Comparison of ENCODE assay signal across 37 cellular contexts in genomic region chr15:83498801-83499200, GRCh38. TPM values are rescaled to one million over a fixed set of nuclear protein-coding genes. Genes with fewer than 3 reads are reported as not detected.
A peak's percentile ranks its signal among the peaks of the same experiment; 100 is the strongest.
DNase-seq lines count a peak whose midpoint lies in the region; ATAC-seq, FAIRE-seq and TF ChIP-seq lines count a peak whose summit lies in the region.
"Had no signal": no experiment of that assay in that cellular context is flagged by ENCODE, and none has a peak within 500 bp of the region (broad histone marks: within the 10 kb centered on the region; RNA-seq: fewer than 3 reads in every experiment).

No MANE protein-coding gene starts in this region.

- H2AK5ac ChIP-seq in H1 (ENCODE audit: low read depth, low read length): peak overlapping the region; percentile 99

- H3K4me1 ChIP-seq in HUES48 (ENCODE audit: control insufficient read depth, insufficient read depth, low read length): peaks cover 17% of the 10 kb centered on the region
- H3K4me1 ChIP-seq in H1 (replicated peaks in 1 of 4; ENCODE audit: control insufficient read depth in 3 of 4, insufficient read depth in 4 of 4, low read length in 3 of 4): peaks cover 3 to 13% (median 9%) of the 10 kb centered on the region in 4 experiments; a peak in 6 of 7 replicates
- H3K4me1 ChIP-seq in iPS-18a (ENCODE audit: control insufficient read depth, low read depth, low read length): peaks cover 15% of the 10 kb centered on the region
- H3K4me1 ChIP-seq in upper lobe of right lung: no peaks in the 10 kb centered on the region
- H3K4me1 ChIP-seq: BLaER1, lower lobe of right lung, prostate gland, right lobe of liver, SJSA1, spleen had no signal

- no peaks in the 10 kb centered on the region for H3K27me3 ChIP-seq in HUES48 (ENCODE audit: control insufficient read depth, insufficient read depth, low read length)
- no peaks in the 10 kb centered on the region for H3K27me3 ChIP-seq in H1 (replicated peaks in 1 of 4; ENCODE audit: control insufficient read depth in 3 of 4, extremely low read depth in 1 of 4, insufficient read depth in 3 of 4, low read length in 3 of 4)
- no peaks in the 10 kb centered on the region for H3K27me3 ChIP-seq in iPS-18a (ENCODE audit: control insufficient read depth, insufficient read depth, low read length)
- H3K27me3 ChIP-seq in upper lobe of right lung: no peaks in the 10 kb centered on the region
- H3K27me3 ChIP-seq: BLaER1, dorsolateral prefrontal cortex, right lobe of liver, SJSA1 had no signal

- peak; percentile 35 for ATAC-seq in upper lobe of right lung
- no peak for ATAC-seq in stimulated activated naive B cell treated with anti-CD40 and anti-IgM and Interleukin-4, amounts not matched to agents 10 μg/mL and 1 μg/mL and 100 μg/mL, for 72 hours (replicated peaks)
- no peak for ATAC-seq in GM21447 (IDR thresholded peaks at IDR 0.05; ENCODE audit: unreplicated experiment)
- ATAC-seq: activated naive CD4-positive, alpha-beta T cell treated with anti-CD3 and anti-CD28 coated beads, Interleukin-2, amount 50 U/mL, for 72 hours; lower lobe of right lung; naive thymus-derived CD8-positive, alpha-beta T cell; right lobe of liver; stimulated activated naive CD8-positive, alpha-beta T cell treated with anti-CD3 and anti-CD28 coated beads, Interleukin-15, amount 100 ng/mL, for 72 hours had no signal

- no peak overlapping the region for H2AFZ ChIP-seq in H1 (ENCODE audit: low read length)

- no peak overlapping the region for H3K4me3 Mint-ChIP-seq in stimulated activated naive B cell treated with anti-CD40 and anti-IgM and Interleukin-4, amounts not matched to agents 10 μg/mL and 1 μg/mL and 100 μg/mL, for 72 hours
- H3K4me3 Mint-ChIP-seq: HFFc6; naive thymus-derived CD8-positive, alpha-beta T cell; stimulated activated naive CD8-positive, alpha-beta T cell treated with anti-CD3 and anti-CD28 coated beads, Interleukin-15, amount 100 ng/mL, for 72 hours had no signal

- no peak for TF ChIP-seq RAD21 in H1 (IDR thresholded peaks at IDR 0.05 in 1 of 2, conservative IDR thresholded peaks at IDR 0.05 in 1 of 2; ENCODE audit: low read depth in 2 of 2, low read length in 2 of 2)

- no peak for TF ChIP-seq POLR2A in H1 (IDR thresholded peaks at IDR 0.05; ENCODE audit: control extremely low read depth in 1 of 2, low read depth in 2 of 2, low read length in 2 of 2)

- CTCF ChIA-PET in H1 (lab: Charles Lee; ENCODE audit: partially characterized antibody): interaction anchor here (1.1 to 1.7 kb wide), 2 partner anchors 11 to 50 kb away, joined by 3 to 6 read pairs; no protein-coding TSS in a partner anchor

- peak overlapping the region; percentile 45 for H4K91ac ChIP-seq in H1 (replicated peaks; ENCODE audit: insufficient read length, low read length)

- peak overlapping the region; percentile 100 for H2BK12ac ChIP-seq in H1 (ENCODE audit: low read depth, low read length)

- no peaks in the 10 kb centered on the region for H4K20me1 ChIP-seq in H1 (replicated peaks in 1 of 2; ENCODE audit: control insufficient read depth in 1 of 2, insufficient read depth in 2 of 2, low read length in 2 of 2)
- H4K20me1 ChIP-seq: BLaER1 had no signal

- H3K36me3 Mint-ChIP-seq in stimulated activated naive B cell treated with anti-CD40 and anti-IgM and Interleukin-4, amounts not matched to agents 10 μg/mL and 1 μg/mL and 100 μg/mL, for 72 hours: peaks cover 0 to 2% of the 10 kb centered on the region in 2 donors

- H3K14ac ChIP-seq in H1 (ENCODE audit: insufficient read length): no peak overlapping the region

- peak overlapping the region; percentile 53 to 65 for H3K4me2 ChIP-seq in H1 (ENCODE audit: insufficient read depth in 1 of 2, low read depth in 2 of 2, low read length in 2 of 2)
- H3K4me2 ChIP-seq: BLaER1 had no signal

- peak in 1 of 2 experiments; percentile 95; a peak in 2 of 3 replicates for TF ChIP-seq EP300 in H1 (IDR thresholded peaks at IDR 0.05; ENCODE audit: borderline replicate concordance in 1 of 2, low read depth in 2 of 2, low read length in 2 of 2)

- H3K4ac ChIP-seq in H1 (replicated peaks; ENCODE audit: insufficient read length, low read depth, low read length): no peak overlapping the region

- H3K36me3 ChIP-seq in HUES48 (ENCODE audit: control insufficient read depth, insufficient read depth, low read length): no peaks in the 10 kb centered on the region
- no peaks in the 10 kb centered on the region for H3K36me3 ChIP-seq in H1 (ENCODE audit: control insufficient read depth in 2 of 4, insufficient read depth in 4 of 4, low read length in 3 of 4)
- H3K36me3 ChIP-seq in iPS-18a (ENCODE audit: control insufficient read depth, low read depth, low read length): no peaks in the 10 kb centered on the region
- H3K36me3 ChIP-seq in upper lobe of right lung: no peaks in the 10 kb centered on the region
- H3K36me3 ChIP-seq: BLaER1, lower lobe of right lung, prostate gland, right lobe of liver, SJSA1, spleen, thoracic aorta had no signal

- H3K27me3 Mint-ChIP-seq in stimulated activated naive B cell treated with anti-CD40 and anti-IgM and Interleukin-4, amounts not matched to agents 10 μg/mL and 1 μg/mL and 100 μg/mL, for 72 hours: no peaks in the 10 kb centered on the region
- H3K27me3 Mint-ChIP-seq: stimulated activated naive CD8-positive, alpha-beta T cell treated with anti-CD3 and anti-CD28 coated beads, Interleukin-15, amount 100 ng/mL, for 72 hours had no signal

- no peaks in the 10 kb centered on the region; a peak in 1 of 4 replicates for H3K79me2 ChIP-seq in H1 (ENCODE audit: control insufficient read depth in 1 of 2, insufficient read depth in 2 of 2, low read length in 2 of 2)

- H3K4me1 Mint-ChIP-seq in stimulated activated naive B cell treated with anti-CD40 and anti-IgM and Interleukin-4, amounts not matched to agents 10 μg/mL and 1 μg/mL and 100 μg/mL, for 72 hours: no peaks in the 10 kb centered on the region
- H3K4me1 Mint-ChIP-seq: stimulated activated naive CD8-positive, alpha-beta T cell treated with anti-CD3 and anti-CD28 coated beads, Interleukin-15, amount 100 ng/mL, for 72 hours had no signal

- peak in 1 of 2 experiments; percentile 66 for DNase-seq in H1 (ENCODE audit: low read depth in 1 of 2, low spot score in 2 of 2)
- no peak for DNase-seq in upper lobe of right lung
- no peak for DNase-seq in NCI-H82 treated with DMSO at 0.1 percent for 48 hours (lab: John Stamatoyannopoulos, UW; ENCODE audit: unreplicated experiment)
- DNase-seq in stimulated activated naive B cell treated with anti-CD40 and anti-IgM and Interleukin-4, amounts not matched to agents 10 μg/mL and 1 μg/mL and 100 μg/mL, for 72 hours: no peak
- DNase-seq: activated CD4-positive, alpha-beta T cell treated with anti-CD3 and anti-CD28 coated beads for 48 hours; activated CD8-positive, alpha-beta memory T cell treated with anti-CD3 and anti-CD28 coated beads for 24 hours; activated T-cell treated with anti-CD3 and anti-CD28 coated beads for 4 hours; amygdala; DMS53; dorsolateral prefrontal cortex; GF-D8; HFFc6; Kasumi-1; lower lobe of right lung; naive thymus-derived CD8-positive, alpha-beta T cell; NCI-H1436 treated with DMSO at 0.1 percent for 48 hours; NCI-H82; nucleus accumbens; right lobe of liver; RPMI8226; spleen; stimulated activated CD8-positive, alpha-beta memory T cell treated with anti-CD3 and anti-CD28 coated beads, Interleukin-4, amount 100 ng/mL, for 48 hours; stimulated activated naive CD8-positive, alpha-beta T cell treated with anti-CD3 and anti-CD28 coated beads, Interleukin-15, amount 100 ng/mL, for 72 hours; T1000 had no signal

- H3K79me1 ChIP-seq in H1 (ENCODE audit: low read depth, low read length): no peaks in the 10 kb centered on the region; the same call in 1 of the 2 replicates

- H4K8ac ChIP-seq in H1 (ENCODE audit: extremely low read depth, insufficient read depth, low read length): no peak overlapping the region

- H3K27ac ChIP-seq in HUES48 (ENCODE audit: low read depth, low read length): peak overlapping the region; percentile 81
- peak overlapping the region; percentile 55; the same call in 1 of the 2 replicates for H3K27ac ChIP-seq in H1 (ENCODE audit: low read depth, low read length)
- H3K27ac ChIP-seq in iPS-18a (ENCODE audit: low read length): peak overlapping the region; percentile 14
- H3K27ac ChIP-seq in upper lobe of right lung: no peak overlapping the region
- H3K27ac ChIP-seq: BLaER1, lower lobe of right lung, prostate gland, right lobe of liver, SJSA1, spleen, thoracic aorta, VCaP had no signal

- peak; percentile 52 for FAIRE-seq in H1 (lab: Jason Lieb, UNC)

- peak overlapping the region; percentile 89; the same call in 1 of the 2 replicates for H2BK20ac ChIP-seq in H1 (ENCODE audit: low read length)

- H3K9ac ChIP-seq in HUES48 (ENCODE audit: low read depth, low read length): peak overlapping the region; percentile 60
- H3K9ac ChIP-seq in H1 (replicated peaks in 1 of 4; ENCODE audit: extremely low read depth in 1 of 4, low read depth in 3 of 4, low read length in 3 of 4): no peak overlapping the region; a peak in 1 of 7 replicates
- no peak overlapping the region for H3K9ac ChIP-seq in iPS-18a (ENCODE audit: low read length)
- H3K9ac ChIP-seq: BLaER1 had no signal

- H4K5ac ChIP-seq in H1 (ENCODE audit: insufficient read length, low read depth, low read length): no peak overlapping the region

- H3K4me3 ChIP-seq in HUES48 (ENCODE audit: low read depth, low read length): peak overlapping the region; percentile 0; the same call in 1 of the 2 replicates
- H3K4me3 ChIP-seq in H1 (ENCODE audit: extremely low read depth in 1 of 4, insufficient read depth in 2 of 4, low read depth in 3 of 4, low read length in 4 of 4): peak overlapping the region in 1 of 4 experiments; percentile 9; a peak in 1 of 8 replicates
- no peak overlapping the region for H3K4me3 ChIP-seq in iPS-18a (ENCODE audit: low read length)
- no peak overlapping the region for H3K4me3 ChIP-seq in upper lobe of right lung
- H3K4me3 ChIP-seq: BLaER1, dorsolateral prefrontal cortex, lower lobe of right lung, prostate gland, right lobe of liver, SJSA1, spleen, thoracic aorta had no signal

- H3K23me2 ChIP-seq in H1 (ENCODE audit: low read depth, low read length): no peaks in the 10 kb centered on the region

- peak overlapping the region; percentile 16 for H2BK120ac ChIP-seq in H1 (replicated peaks; ENCODE audit: low read depth, low read length)

- H3K9me3 Mint-ChIP-seq in stimulated activated naive B cell treated with anti-CD40 and anti-IgM and Interleukin-4, amounts not matched to agents 10 μg/mL and 1 μg/mL and 100 μg/mL, for 72 hours: peaks cover 16 to 21% of the 10 kb centered on the region in 2 donors

- H3K9me3 ChIP-seq in HUES48 (ENCODE audit: control insufficient read depth, insufficient read depth, low read length): peaks cover 10% of the 10 kb centered on the region
- peaks cover 0 to 8% of the 10 kb centered on the region in 2 experiments; a peak in 2 of 4 replicates for H3K9me3 ChIP-seq in H1 (ENCODE audit: insufficient read depth in 2 of 2, low read depth in 1 of 2, low read length in 1 of 2)
- peaks cover 7% of the 10 kb centered on the region for H3K9me3 ChIP-seq in iPS-18a (ENCODE audit: control insufficient read depth, low read depth, low read length)
- H3K9me3 ChIP-seq in upper lobe of right lung: peaks cover 5% of the 10 kb centered on the region
- H3K9me3 ChIP-seq: lower lobe of right lung, prostate gland, right lobe of liver, SJSA1 had no signal

- TF ChIP-seq CTCF in H1 (IDR thresholded peaks at IDR 0.05; ENCODE audit: control extremely low read depth in 1 of 3, insufficient read depth in 1 of 3, low read depth in 1 of 3, low read length in 3 of 3) (no peak), upper lobe of right lung (IDR thresholded peaks at IDR 0.05) (no peak)

- H3K27ac Mint-ChIP-seq in stimulated activated naive B cell treated with anti-CD40 and anti-IgM and Interleukin-4, amounts not matched to agents 10 μg/mL and 1 μg/mL and 100 μg/mL, for 72 hours: no peak overlapping the region
- H3K27ac Mint-ChIP-seq: activated naive CD4-positive, alpha-beta T cell treated with anti-CD3 and anti-CD28 coated beads, Interleukin-2, amount 50 U/mL, for 72 hours; HFFc6; naive thymus-derived CD8-positive, alpha-beta T cell; stimulated activated naive CD8-positive, alpha-beta T cell treated with anti-CD3 and anti-CD28 coated beads, Interleukin-15, amount 100 ng/mL, for 72 hours had no signal

- POLR2A ChIA-PET in H1 (lab: Charles Lee; ENCODE audit: partially characterized antibody): interaction anchor here (0.9 to 1.3 kb wide), 4 partner anchors 32 to 53 kb away, joined by 3 to 4 read pairs (median 3); partner anchors contain the start of gene SH3GL3

- intact Hi-C loops in upper lobe of right lung (cut with DNase I): no loop called here

- 9% methylated on average over 3 of the region's 3 CpGs; no CpG with 5 or more reads in 1 of the 2 experiments for WGBS in H1 (ENCODE audit: extremely low coverage in 1 of 2, insufficient coverage in 1 of 2, insufficient read length in 1 of 2, insufficient replicate concordance in 2 of 2, low coverage in 1 of 2, low lambda C conversion rate in 2 of 2, missing lambda C conversion rate in 1 of 2), 2 experiments

- H2BK5ac ChIP-seq in H1 (ENCODE audit: low read depth, low read length): peak overlapping the region; percentile 94

- H2BK15ac ChIP-seq in H1 (ENCODE audit: low read length): peak overlapping the region; percentile 77; the same call in 1 of the 2 replicates

- H3K23ac ChIP-seq in H1 (ENCODE audit: insufficient read length): no peak overlapping the region

- H3K18ac ChIP-seq in H1 (ENCODE audit: extremely low read depth, low read length): peak overlapping the region; percentile 68; the same call in 1 of the 2 replicates

- no peak overlapping the region for H3K56ac ChIP-seq in H1 (replicated peaks; ENCODE audit: insufficient read length, low read depth, low read length)

RNA-seq across cellular contexts. Expression of gene SH3GL3, which starts 51.7 kb away (rescaled TPM):
- 16.3 and 19.1 TPM in 2 replicates for total RNA-seq in H1 (2021; fragmentation: NEBNext Ultra II Directional; extraction: Animal tissue kit (Norgen Biotek cat#: 25700))
- 7.3 and 14.1 TPM in 2 replicates for polyA plus RNA-seq in H1 (2011; rRNA removed)
- polyA plus RNA-seq in H1 (2011; cell fraction: cytosol; rRNA removed): 12.0 TPM
- polyA plus RNA-seq in H1 (2011; cell fraction: nucleus; rRNA removed): 4.2 TPM
- polyA plus RNA-seq in H1 (2012, experiment 1 of 2): 11.6 to 20.1 TPM (median 12.1 TPM) in 4 replicates
- polyA plus RNA-seq in H1 (2012, experiment 2 of 2): 2.3 TPM
- polyA plus RNA-seq in H1 (2013, experiment 1 of 2): 11.2 TPM
- 10.2 TPM for polyA plus RNA-seq in H1 (2013, experiment 2 of 2)
- polyA minus RNA-seq in H1 (2011; rRNA and poly(A)+ RNA removed): 3.2 and 4.7 TPM in 2 replicates
- 4.3 TPM for polyA minus RNA-seq in H1 (2011; cell fraction: cytosol; rRNA and poly(A)+ RNA removed)
- 11.8 TPM for polyA minus RNA-seq in H1 (2011; cell fraction: nucleus; rRNA and poly(A)+ RNA removed)
- total RNA-seq in upper lobe of right lung: 3.4 TPM
- total RNA-seq: activated naive CD4-positive, alpha-beta T cell treated with anti-CD3 and anti-CD28 coated beads, Interleukin-2, amount 50 U/mL, for 72 hours; chondrocyte; HFFc6; mononuclear cell; naive thymus-derived CD8-positive, alpha-beta T cell; OCI-LY7; right lobe of liver; spleen had no signal
- polyA plus RNA-seq: AG04450; naive thymus-derived CD8-positive, alpha-beta T cell had no signal
